19 cellular contexts compared by ENCODE assay signal in the genomic region with DNA sequence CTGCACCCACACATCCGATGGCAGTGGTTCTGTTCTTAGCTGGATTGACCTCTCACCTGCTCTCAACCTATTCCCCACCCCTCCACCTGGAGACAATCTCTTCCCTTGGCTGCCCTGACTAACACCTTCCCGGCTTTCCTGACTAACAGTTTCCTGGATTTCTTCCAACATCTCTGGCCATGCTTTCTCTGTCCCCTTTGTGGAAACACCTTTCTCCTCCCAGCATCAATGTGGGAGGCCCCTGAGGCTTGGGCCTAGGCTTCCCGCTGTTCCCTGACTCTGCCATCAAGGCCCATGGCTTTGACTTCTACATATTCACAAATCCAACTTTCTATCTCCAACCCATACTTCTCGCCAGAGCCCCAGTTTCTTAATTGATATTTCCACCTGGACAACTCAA.
"Had no signal": no experiment of that assay in that cellular context is flagged by ENCODE, and none has a peak within 500 bp of the region (broad histone marks: within the 10 kb centered on the region; RNA-seq: fewer than 3 reads in every experiment).

No MANE protein-coding gene starts in this region.

- DNase-seq: colonic mucosa; dermis blood vessel endothelial cell; foreskin melanocyte; kidney; left cardiac atrium; mucosa of descending colon; naive thymus-derived CD8-positive, alpha-beta T cell; ovary; sigmoid colon; stimulated activated CD4-positive, alpha-beta T cell treated with anti-CD3 and anti-CD28 coated beads, Interleukin-2, amount 100 ng/mL, for 48 hours; stimulated activated naive CD8-positive, alpha-beta T cell treated with anti-CD3 and anti-CD28 coated beads, Interleukin-15, Interleukin-2, amounts not matched to agents 100 U/mL and 50 U/mL, for 24 hours; thyroid gland; upper lobe of right lung had no signal

- H3K36me3 ChIP-seq: colonic mucosa, ovary, right atrium auricular region, sigmoid colon, suprapubic skin, thyroid gland, upper lobe of right lung, vagina had no signal

- H3K27me3 ChIP-seq: colonic mucosa, ovary, right atrium auricular region, thyroid gland, vagina had no signal

- H3K9me3 ChIP-seq: colonic mucosa, mucosa of descending colon, ovary, right atrium auricular region, sigmoid colon, suprapubic skin, thyroid gland, upper lobe of right lung, vagina had no signal

- H3K4me3 ChIP-seq: colonic mucosa, hepatocyte, mucosa of descending colon, ovary, right atrium auricular region, sigmoid colon, skin epidermis, suprapubic skin, thyroid gland, upper lobe of right lung, vagina had no signal

- H3K36me3 Mint-ChIP-seq: stimulated activated effector memory CD8-positive, alpha-beta T cell treated with anti-CD3 and anti-CD28 coated beads, Interleukin-12 subunit alpha, Interleukin-12 subunit beta, amount 100 ng/mL, for 72 hours had no signal

- ATAC-seq: left cardiac atrium; mucosa of descending colon; naive thymus-derived CD8-positive, alpha-beta T cell; stimulated activated effector memory CD8-positive, alpha-beta T cell treated with anti-CD3 and anti-CD28 coated beads, Interleukin-12 subunit alpha, Interleukin-12 subunit beta, amount 100 ng/mL, for 72 hours; stimulated activated naive CD8-positive, alpha-beta T cell treated with anti-CD3 and anti-CD28 coated beads, Interleukin-15, Interleukin-2, amounts not matched to agents 100 U/mL and 50 U/mL, for 24 hours; upper lobe of right lung had no signal

- H3K27ac ChIP-seq: colonic mucosa, hepatocyte, ovary, right atrium auricular region, sigmoid colon, skin epidermis, suprapubic skin, thyroid gland, upper lobe of right lung, vagina had no signal

- H3K4me1 ChIP-seq: colonic mucosa, right atrium auricular region, sigmoid colon, suprapubic skin, thyroid gland, upper lobe of right lung, vagina had no signal

- H3K27ac Mint-ChIP-seq: naive thymus-derived CD8-positive, alpha-beta T cell; stimulated activated effector memory CD8-positive, alpha-beta T cell treated with anti-CD3 and anti-CD28 coated beads, Interleukin-12 subunit alpha, Interleukin-12 subunit beta, amount 100 ng/mL, for 72 hours had no signal

- H3K4me3 Mint-ChIP-seq: naive thymus-derived CD8-positive, alpha-beta T cell; stimulated activated effector memory CD8-positive, alpha-beta T cell treated with anti-CD3 and anti-CD28 coated beads, Interleukin-12 subunit alpha, Interleukin-12 subunit beta, amount 100 ng/mL, for 72 hours had no signal

- H3K9me3 Mint-ChIP-seq: stimulated activated effector memory CD8-positive, alpha-beta T cell treated with anti-CD3 and anti-CD28 coated beads, Interleukin-12 subunit alpha, Interleukin-12 subunit beta, amount 100 ng/mL, for 72 hours had no signal

- H3K4me1 Mint-ChIP-seq: naive thymus-derived CD8-positive, alpha-beta T cell; stimulated activated effector memory CD8-positive, alpha-beta T cell treated with anti-CD3 and anti-CD28 coated beads, Interleukin-12 subunit alpha, Interleukin-12 subunit beta, amount 100 ng/mL, for 72 hours had no signal
